In genomic region chr4:75724867-75725724, GRCh38 we compare ENCODE assay signal across 8 cellular contexts. TPM values are rescaled to one million over a fixed set of nuclear protein-coding genes. Genes with fewer than 3 reads are reported as not detected.
DNase-seq lines count a peak whose midpoint lies in the region; ATAC-seq and TF ChIP-seq lines count a peak whose summit lies in the region.

No MANE protein-coding gene starts in this region.

- peak overlapping the region; percentile 100 for H3K4me3 Mint-ChIP-seq in activated B cell treated with CpG ODN at 0.5 μM for 24 hours

- peak; percentile 75 for DNase-seq in GM13977 (ENCODE audit: low spot score)
- DNase-seq in NCI-H1092 (lab: John Stamatoyannopoulos, UW): peak; percentile 44
- DNase-seq in activated B cell treated with CpG ODN at 0.5 μM for 24 hours: peak; percentile 52
- DNase-seq in cerebellum (ENCODE audit: low spot score): peak; percentile 40
- peak; percentile 60 for DNase-seq in kidney glomerular epithelial cell (lab: John Stamatoyannopoulos, UW)
- DNase-seq in stimulated activated CD4-positive, alpha-beta T cell treated with anti-CD3 and anti-CD28 coated beads, Interleukin-15, amount 100 ng/mL, for 24 hours: peak; percentile 76
- no peak for DNase-seq in NCI-H1694 (lab: John Stamatoyannopoulos, UW)

- peak; percentile 51 for ATAC-seq in HG02610 (IDR thresholded peaks at IDR 0.05; ENCODE audit: unreplicated experiment)
- ATAC-seq in activated B cell treated with CpG ODN at 0.5 μM for 24 hours (ENCODE audit: low read depth): peak; percentile 16

- no peaks in the 10 kb centered on the region for H3K9me3 Mint-ChIP-seq in activated B cell treated with CpG ODN at 0.5 μM for 24 hours

- H3K36me3 Mint-ChIP-seq in activated B cell treated with CpG ODN at 0.5 μM for 24 hours (ENCODE audit: low read depth): peaks cover 12% of the 10 kb centered on the region

- no peaks in the 10 kb centered on the region for H3K27me3 Mint-ChIP-seq in activated B cell treated with CpG ODN at 0.5 μM for 24 hours

- intact Hi-C loops in activated B cell treated with CpG ODN at 0.5 μM for 24 hours (cut with micrococcal nuclease): loop anchor here (1.0 to 10.0 kb wide), 11 partner anchors 27 to 1432 kb away; partner anchors contain the start of genes AREG, CCNG2, CDKL2 and G3BP2

- H3K27ac Mint-ChIP-seq in activated B cell treated with CpG ODN at 0.5 μM for 24 hours: peak overlapping the region; percentile 99

- H3K4me1 Mint-ChIP-seq in activated B cell treated with CpG ODN at 0.5 μM for 24 hours: peaks cover 47% of the 10 kb centered on the region

- TF ChIP-seq CTCF in GM13977 (IDR thresholded peaks at IDR 0.05; ENCODE audit: extremely low read depth, insufficient read depth, missing control alignments): no peak
- no peak for TF ChIP-seq CTCF in activated B cell treated with CpG ODN at 0.5 μM for 24 hours (IDR thresholded peaks at IDR 0.05)

- in situ Hi-C loops in GM13977 (cut with MboI; ENCODE audit: low pct_unique_long_range_greater_than_20kb, low sequenced_read_pairs, unreplicated experiment): no loop called here

- POLR2A ChIA-PET in activated B cell treated with CpG ODN at 0.5 μM for 24 hours (lab: Charles Lee): interaction anchor here (1.0 to 3.7 kb wide), 17 partner anchors 9 to 266 kb away, joined by 3 to 90 read pairs (median 6); partner anchors contain the start of genes CDKL2, G3BP2, NAAA and RCHY1

- CTCF ChIA-PET in activated B cell treated with CpG ODN at 0.5 μM for 24 hours (lab: Charles Lee): interaction anchor here (0.9 to 2.2 kb wide), 6 partner anchors 17 to 78 kb away, joined by 3 to 20 read pairs (median 6); partner anchors contain the start of gene G3BP2

RNA-seq across cellular contexts. Expression of gene USO1, which starts 0.7 kb away (rescaled TPM):
- 41.3 and 41.7 TPM in 2 replicates for total RNA-seq in activated B cell treated with CpG ODN at 0.5 μM for 24 hours
- 47.7 TPM for total RNA-seq in cerebellum

RNA-seq across cellular contexts. Expression of gene G3BP2, which starts 51.9 kb away (rescaled TPM):
- total RNA-seq in activated B cell treated with CpG ODN at 0.5 μM for 24 hours: 98.2 and 103 TPM in 2 replicates
- 186 TPM for total RNA-seq in cerebellum
